8 cellular contexts compared by ENCODE assay signal in the genomic region with DNA sequence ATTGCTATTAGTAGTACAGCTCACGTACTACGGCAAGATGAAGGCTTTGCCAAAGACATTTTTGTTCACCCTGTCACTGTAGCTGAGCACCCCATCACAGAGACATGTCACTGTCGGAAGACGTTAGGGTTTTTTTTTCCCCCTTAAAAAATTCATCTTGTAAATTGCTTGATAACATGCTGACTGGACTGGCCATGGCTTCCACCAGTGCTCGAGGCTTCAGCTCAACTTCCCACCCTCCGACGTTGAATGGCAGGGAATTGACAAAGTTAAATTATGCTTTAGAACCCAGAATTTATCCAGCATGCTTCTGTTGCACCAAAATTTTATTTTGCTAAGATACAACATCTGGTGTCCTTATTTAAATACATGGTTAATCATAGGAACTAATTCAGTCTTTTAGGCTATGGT. TPM values are rescaled to one million over a fixed set of nuclear protein-coding genes. Genes with fewer than 3 reads are reported as not detected.
DNase-seq lines count a peak whose midpoint lies in the region; ATAC-seq, FAIRE-seq and TF ChIP-seq lines count a peak whose summit lies in the region.

No MANE protein-coding gene starts in this region.

- peak overlapping the region; percentile 76 to 84 (median 81) for H3K9ac ChIP-seq in skeletal muscle tissue (ENCODE audit: low read depth in 1 of 3, low read length in 3 of 3)

- H3K27me3 ChIP-seq in skeletal muscle tissue (ENCODE audit: control insufficient read depth in 3 of 3, insufficient read depth in 3 of 3, low read length in 3 of 3), result no peaks in the 10 kb centered on the region

- POLR2A ChIA-PET in RWPE1 (lab: Yijun Ruan, JAX; ENCODE audit: low non-redundant PET), result no interaction called here

- no peaks in the 10 kb centered on the region for H3K36me3 ChIP-seq in skeletal muscle tissue (ENCODE audit: control insufficient read depth in 3 of 3, insufficient read depth in 3 of 3, low read length in 3 of 3)

- FAIRE-seq in GM19239 (lab: Jason Lieb, UNC), result peak; percentile 64

- H3K4me3 ChIP-seq in fibroblast of the aortic adventitia (ENCODE audit: low read depth, low read length) (peak overlapping the region; percentile 73), skeletal muscle tissue (ENCODE audit: low read length in 3 of 3) (peak overlapping the region; percentile 79 to 83 (median 80))

- H3K9me3 ChIP-seq in skeletal muscle tissue (ENCODE audit: control insufficient read depth in 3 of 3, low read length in 3 of 3), result no peaks in the 10 kb centered on the region

- H3K4me1 ChIP-seq in skeletal muscle tissue (ENCODE audit: control insufficient read depth in 3 of 3, insufficient read depth in 3 of 3, low read length in 3 of 3), result peaks cover 12 to 30% (median 19%) of the 10 kb centered on the region in 3 donors

- DNase-seq in GM19239 (ENCODE audit: insufficient read length, low spot score) (no peak), RWPE1 (ENCODE audit: low spot score) (no peak), fibroblast of the aortic adventitia (ENCODE audit: low read depth) (peak; percentile 22), NCI-H1436 (lab: John Stamatoyannopoulos, UW) (no peak), GM20000 (ENCODE audit: low spot score) (no peak), GF-D8 (lab: John Stamatoyannopoulos, UW) (no peak)

- H3K27ac ChIP-seq in RWPE1 (peak overlapping the region; percentile 92), skeletal muscle tissue (ENCODE audit: low read depth, low read length) (peak overlapping the region; percentile 94)

- TF ChIP-seq CTCF in RWPE1 (conservative IDR thresholded peaks at IDR 0.05; ENCODE audit: low read depth) (no peak), fibroblast of the aortic adventitia (IDR thresholded peaks at IDR 0.05; ENCODE audit: insufficient read depth, low read length) (no peak), GM20000 (IDR thresholded peaks at IDR 0.05; ENCODE audit: extremely low read depth, missing control alignments) (no peak)

- no peak for ATAC-seq in GM19397 (IDR thresholded peaks at IDR 0.05; ENCODE audit: unreplicated experiment)

- CTCF ChIA-PET in RWPE1 (lab: Yijun Ruan, JAX), result interaction anchor here (0.8 kb wide), 1 partner anchor 12 kb away, joined by 3 read pairs; no protein-coding TSS in a partner anchor

RNA-seq across cellular contexts. Expression of a gene that starts 0.7 kb away (rescaled TPM):
- total RNA-seq in fibroblast of the aortic adventitia (ENCODE audit: low replicate concordance) (36.1 and 45.1 TPM in 2 replicates), skeletal muscle tissue (74.6 TPM)
